In genomic region chr5:67209141-67209771, GRCh38 we compare ENCODE assay signal across 8 cellular contexts. TPM values are rescaled to one million over a fixed set of nuclear protein-coding genes. Genes with fewer than 3 reads are reported as not detected.
A peak's percentile ranks its signal among the peaks of the same experiment; 100 is the strongest.
DNase-seq lines count a peak whose midpoint lies in the region; ATAC-seq lines count a peak whose summit lies in the region.

No MANE protein-coding gene starts in this region.

- ATAC-seq in HG03280 (IDR thresholded peaks at IDR 0.05; ENCODE audit: unreplicated experiment), result peak; percentile 36

- DNase-seq in SIG-M5 treated with dmso at 0.1 percent for 504 hours (lab: John Stamatoyannopoulos, UW; ENCODE audit: unreplicated experiment), result peak; percentile 76
- no peak for DNase-seq in SIG-M5 (lab: John Stamatoyannopoulos, UW)
- DNase-seq in NCI-H460 (ENCODE audit: extremely low read depth, low read depth), result peak; percentile 58
- peak; percentile 33 for DNase-seq in activated CD4-positive, CD25-positive, alpha-beta regulatory T cell treated with anti-CD3 and anti-CD28 coated beads, Interleukin-2, amount 50 U/mL, for 16 hours (ENCODE audit: low read depth, low spot score)
- DNase-seq in cerebellar nuclear complex (lab: John Stamatoyannopoulos, UW), result peak; percentile 13 to 81
- DNase-seq in kidney tubule cell (ENCODE audit: low spot score), result peak; percentile 82
- DNase-seq in stimulated activated CD4-positive, alpha-beta T cell treated with anti-CD3 and anti-CD28 coated beads, TNF-alpha, amount 100 ng/mL, for 1 hour (ENCODE audit: low read depth in 3 of 3, low spot score in 1 of 3), result peak in 2 of 3 donors; percentile 27 to 29

RNA-seq across cellular contexts. Expression of gene CD180, which starts 12.7 kb away (rescaled TPM):
- not detected in 2 replicates for total RNA-seq in NCI-H460 (2014; rRNA removed; shearing (Covaris generic))
- not detected in 2 replicates for polyA plus RNA-seq in NCI-H460 (2014; cell fraction: nucleus; rRNA removed)
